Comparison of ENCODE assay signal across 24 cellular contexts in the genomic region with DNA sequence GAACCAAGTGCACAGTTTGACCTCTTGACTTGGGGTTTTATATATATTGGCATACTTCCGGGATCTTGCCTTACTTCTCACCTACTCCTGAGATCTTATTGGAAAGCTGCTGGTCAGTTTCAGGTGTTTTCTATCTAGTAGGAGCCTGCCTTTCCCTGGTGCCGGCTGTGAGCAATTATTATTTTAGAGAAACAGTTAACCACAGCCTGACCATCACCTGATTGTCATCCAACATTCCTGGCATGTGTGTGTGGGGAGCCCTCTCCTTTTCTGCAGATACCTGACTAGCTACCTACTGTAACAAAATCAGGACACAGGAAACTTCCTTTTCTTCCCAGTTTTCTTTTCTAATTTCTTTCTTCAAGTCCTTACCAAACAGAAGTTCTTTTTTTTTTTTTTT.
"Had no signal": no experiment of that assay in that cellular context is flagged by ENCODE, and none has a peak within 500 bp of the region (broad histone marks: within the 10 kb centered on the region; RNA-seq: fewer than 3 reads in every experiment).

No MANE protein-coding gene starts in this region.

- H3K9me3 ChIP-seq: ovary, psoas muscle, right lobe of liver, sigmoid colon, stomach, thoracic aorta, tibial nerve, upper lobe of left lung, vagina had no signal

- H3K27me3 ChIP-seq: neural progenitor cell, ovary, right lobe of liver, sigmoid colon, stomach, tibial nerve, upper lobe of left lung, vagina had no signal

- H3K79me2 ChIP-seq: parathyroid adenoma had no signal

- H3K9ac ChIP-seq: neural progenitor cell, parathyroid adenoma had no signal

- H3K36me3 ChIP-seq: neural progenitor cell, ovary, right lobe of liver, sigmoid colon, stomach, thoracic aorta, tibial nerve, upper lobe of left lung, vagina had no signal

- H2AFZ ChIP-seq: neural progenitor cell, parathyroid adenoma had no signal

- H3K4me2 ChIP-seq: neural progenitor cell had no signal

- DNase-seq: natural killer cell; occipital lobe; ovary; posterior cingulate gyrus; psoas muscle; right cardiac atrium; right lobe of liver; sigmoid colon; small intestine; stimulated activated CD4-positive, alpha-beta T cell treated with anti-CD3 and anti-CD28 coated beads, Interleukin-15, amount 100 ng/mL, for 24 hours; stimulated activated CD4-positive, alpha-beta T cell treated with anti-CD3 and anti-CD28 coated beads, Interleukin-2, amount 100 ng/mL, for 24 hours; stimulated activated CD4-positive, alpha-beta T cell treated with anti-CD3 and anti-CD28 coated beads, Interleukin-2, amount 100 ng/mL, for 48 hours; stimulated activated CD4-positive, alpha-beta T cell treated with anti-CD3 and anti-CD28 coated beads, Interleukin-4, amount 100 ng/mL, for 24 hours; stimulated activated naive B cell treated with anti-CD40 and anti-IgM and Interleukin-4, amounts not matched to agents 10 μg/mL and 1 μg/mL and 100 μg/mL, for 72 hours; stimulated activated naive CD4-positive, alpha-beta T cell treated with Interleukin-2 at 50 U/mL for 16 hours; stomach; trophoblast cell; upper lobe of left lung had no signal

- H3K4me1 ChIP-seq: neural progenitor cell, parathyroid adenoma, right lobe of liver, sigmoid colon, tibial nerve, upper lobe of left lung, vagina had no signal

- ATAC-seq: natural killer cell; psoas muscle; right cardiac atrium; right lobe of liver; stimulated activated effector memory CD8-positive, alpha-beta T cell treated with anti-CD3 and anti-CD28 coated beads, Interleukin-12 subunit alpha, Interleukin-12 subunit beta, amount 100 ng/mL, for 72 hours; stimulated activated naive B cell treated with anti-CD40 and anti-IgM and Interleukin-4, amounts not matched to agents 10 μg/mL and 1 μg/mL and 100 μg/mL, for 72 hours had no signal

- H3K27ac ChIP-seq: neural progenitor cell, ovary, parathyroid adenoma, psoas muscle, right lobe of liver, sigmoid colon, stomach, thoracic aorta, tibial nerve, upper lobe of left lung, vagina had no signal

- H3K4me3 ChIP-seq: neural progenitor cell, ovary, psoas muscle, right lobe of liver, sigmoid colon, stomach, thoracic aorta, tibial nerve, upper lobe of left lung, vagina had no signal
